In genomic region chr2:33011406-33011805, GRCh38 we compare ENCODE assay signal across 19 cellular contexts.
DNase-seq lines count a peak whose midpoint lies in the region; ATAC-seq, FAIRE-seq and TF ChIP-seq lines count a peak whose summit lies in the region.
"Had no signal": no experiment of that assay in that cellular context is flagged by ENCODE, and none has a peak within 500 bp of the region (broad histone marks: within the 10 kb centered on the region; RNA-seq: fewer than 3 reads in every experiment).

No MANE protein-coding gene starts in this region.

- no peaks in the 10 kb centered on the region for H3K9me2 ChIP-seq in SK-N-SH

- H3K27ac Mint-ChIP-seq in neural crest cell (ENCODE audit: unreplicated experiment) (peak overlapping the region; percentile 32), natural killer cell (no peak overlapping the region)
- H3K27ac Mint-ChIP-seq in activated CD8-positive, alpha-beta memory T cell treated with anti-CD3 and anti-CD28 coated beads, Interleukin-2, amount 10 ng/mL, durations not matched to agents 7 days and 5 days = no peak overlapping the region
- H3K27ac Mint-ChIP-seq: CD14-positive monocyte; CD4-positive, alpha-beta memory T cell; GM23338 had no signal

- H3K4me3 ChIP-seq in SK-N-SH (ENCODE audit: low read depth in 2 of 2, low read length in 1 of 2) (no peak overlapping the region), endothelial cell of umbilical vein (replicated peaks in 1 of 3; ENCODE audit: insufficient read depth in 1 of 3, low read depth in 1 of 3, low read length in 3 of 3) (no peak overlapping the region)
- H3K4me3 ChIP-seq: A549, BLaER1, GM23338 had no signal

- 97% methylated on average over 2 of the region's 2 CpGs for WGBS in SK-N-SH (ENCODE audit: low lambda C conversion rate)

- DNase-seq in SK-N-SH = no peak
- peak; percentile 31 for DNase-seq in NCI-H82 treated with DMSO at 0.1 percent for 48 hours (lab: John Stamatoyannopoulos, UW; ENCODE audit: unreplicated experiment)
- no peak for DNase-seq in endothelial cell of umbilical vein (ENCODE audit: low read depth, low spot score)
- DNase-seq in neural crest cell (ENCODE audit: low read depth, low spot score) = no peak
- no peak for DNase-seq in activated CD8-positive, alpha-beta memory T cell treated with anti-CD3 and anti-CD28 coated beads, Interleukin-2, amount 10 ng/mL, durations not matched to agents 7 days and 5 days
- no peak for DNase-seq in NCI-H510A (lab: John Stamatoyannopoulos, UW)
- DNase-seq in natural killer cell = no peak
- DNase-seq: DMS153, DMS79, GDM1, HCEC 1CT had no signal

- H3K9me3 Mint-ChIP-seq in neural crest cell (no peaks in the 10 kb centered on the region), natural killer cell (no peaks in the 10 kb centered on the region)
- no peaks in the 10 kb centered on the region for H3K9me3 Mint-ChIP-seq in activated CD8-positive, alpha-beta memory T cell treated with anti-CD3 and anti-CD28 coated beads, Interleukin-2, amount 10 ng/mL, durations not matched to agents 7 days and 5 days (ENCODE audit: low read depth)
- H3K9me3 Mint-ChIP-seq: CD4-positive, alpha-beta memory T cell; GM23338 had no signal

- H4K20me1 ChIP-seq in SK-N-SH (ENCODE audit: insufficient read depth) (no peaks in the 10 kb centered on the region), endothelial cell of umbilical vein (replicated peaks; ENCODE audit: control insufficient read depth, extremely low read depth, insufficient read depth, low read length) (no peaks in the 10 kb centered on the region)
- H4K20me1 ChIP-seq: BLaER1 had no signal

- intact Hi-C loops in endothelial cell of umbilical vein (cut with micrococcal nuclease) (no loop called here), natural killer cell (cut with micrococcal nuclease) (no loop called here)

- peaks cover 9% of the 10 kb centered on the region for H3F3A ChIP-seq in SK-N-SH (replicated peaks; ENCODE audit: insufficient read depth)

- CTCF ChIA-PET in SK-N-SH (lab: Yijun Ruan, JAX) (no interaction called here), endothelial cell of umbilical vein (lab: Charles Lee) (interaction anchor here (1.8 kb wide), 1 partner anchor 9 kb away, joined by 7 read pairs; no protein-coding TSS in a partner anchor)
- CTCF ChIA-PET in activated CD8-positive, alpha-beta memory T cell treated with anti-CD3 and anti-CD28 coated beads, Interleukin-2, amount 10 ng/mL, durations not matched to agents 7 days and 5 days (lab: Charles Lee) = no interaction called here

- H3K9ac ChIP-seq in SK-N-SH = no peak overlapping the region
- H3K9ac ChIP-seq in endothelial cell of umbilical vein (replicated peaks; ENCODE audit: extremely low read depth, insufficient read depth, low read length) = no peak overlapping the region
- H3K9ac ChIP-seq: BLaER1 had no signal

- no peak for TF ChIP-seq RAD21 in SK-N-SH (IDR thresholded peaks at IDR 0.05; ENCODE audit: low read length)

- H3K4me3 Mint-ChIP-seq in neural crest cell (no peak overlapping the region), natural killer cell (no peak overlapping the region)
- H3K4me3 Mint-ChIP-seq in activated CD8-positive, alpha-beta memory T cell treated with anti-CD3 and anti-CD28 coated beads, Interleukin-2, amount 10 ng/mL, durations not matched to agents 7 days and 5 days = no peak overlapping the region
- H3K4me3 Mint-ChIP-seq: CD14-positive monocyte; CD4-positive, alpha-beta memory T cell; GM23338 had no signal

- no peaks in the 10 kb centered on the region for H3K9me1 ChIP-seq in endothelial cell of umbilical vein (replicated peaks; ENCODE audit: control insufficient read depth, extremely low read depth, insufficient read depth, low read length)

- H3K4me1 Mint-ChIP-seq in neural crest cell (peaks cover 15% of the 10 kb centered on the region), natural killer cell (no peaks in the 10 kb centered on the region)
- no peaks in the 10 kb centered on the region for H3K4me1 Mint-ChIP-seq in activated CD8-positive, alpha-beta memory T cell treated with anti-CD3 and anti-CD28 coated beads, Interleukin-2, amount 10 ng/mL, durations not matched to agents 7 days and 5 days
- H3K4me1 Mint-ChIP-seq: CD14-positive monocyte; CD4-positive, alpha-beta memory T cell had no signal

- TF ChIP-seq CTCF in SK-N-SH (IDR thresholded peaks at IDR 0.05) (no peak), endothelial cell of umbilical vein (IDR thresholded peaks at IDR 0.05; ENCODE audit: extremely low read depth in 1 of 2, insufficient read depth in 1 of 2, low read depth in 1 of 2, low read length in 2 of 2) (no peak), neural crest cell (conservative IDR thresholded peaks at IDR 0.05) (no peak), natural killer cell (IDR thresholded peaks at IDR 0.05) (no peak)

- POLR2A ChIA-PET in SK-N-SH (lab: Yijun Ruan, JAX) = no interaction called here
- POLR2A ChIA-PET in endothelial cell of umbilical vein (lab: Charles Lee) = no interaction called here

- H2AFZ ChIP-seq in SK-N-SH (ENCODE audit: low read depth) = no peak overlapping the region
- no peak overlapping the region for H2AFZ ChIP-seq in endothelial cell of umbilical vein (ENCODE audit: low read depth, low read length)
- H2AFZ ChIP-seq: GM23338 had no signal

- H3K36me3 Mint-ChIP-seq in neural crest cell (ENCODE audit: low read depth) = no peaks in the 10 kb centered on the region
- H3K36me3 Mint-ChIP-seq in activated CD8-positive, alpha-beta memory T cell treated with anti-CD3 and anti-CD28 coated beads, Interleukin-2, amount 10 ng/mL, durations not matched to agents 7 days and 5 days = no peaks in the 10 kb centered on the region
- H3K36me3 Mint-ChIP-seq in natural killer cell = no peaks in the 10 kb centered on the region
- H3K36me3 Mint-ChIP-seq: CD14-positive monocyte; CD4-positive, alpha-beta memory T cell had no signal

- no peaks in the 10 kb centered on the region for H3K27me3 ChIP-seq in SK-N-SH (ENCODE audit: insufficient read depth)
- H3K27me3 ChIP-seq in endothelial cell of umbilical vein (ENCODE audit: control insufficient read depth in 2 of 2, insufficient read depth in 2 of 2, low read length in 2 of 2) = no peaks in the 10 kb centered on the region
- H3K27me3 ChIP-seq: BLaER1 had no signal

- ATAC-seq in SK-N-SH treated with all-trans-retinoic acid at 6 μM for 48 hours (no peak), natural killer cell (no peak)
- no peak for ATAC-seq in activated CD8-positive, alpha-beta memory T cell treated with anti-CD3 and anti-CD28 coated beads, Interleukin-2, amount 10 ng/mL, durations not matched to agents 7 days and 5 days
- ATAC-seq: A549, GM23338 had no signal

- TF ChIP-seq EP300 in SK-N-SH (IDR thresholded peaks at IDR 0.05; ENCODE audit: borderline replicate concordance in 1 of 2, low read depth in 1 of 2, low read length in 1 of 2) = no peak

- H3K4me1 ChIP-seq in SK-N-SH (ENCODE audit: control insufficient read depth in 1 of 2, insufficient read depth in 2 of 2, low read depth in 1 of 2, low read length in 1 of 2) (no peaks in the 10 kb centered on the region), endothelial cell of umbilical vein (ENCODE audit: control insufficient read depth, extremely low read depth, insufficient read depth, low read length) (peaks cover 19% of the 10 kb centered on the region)
- H3K4me1 ChIP-seq: BLaER1 had no signal

- no TSS peak for BruUV-seq in endothelial cell of umbilical vein (replicated peaks; lab: Mats Ljungman, UMichigan)

- H3K4me2 ChIP-seq in SK-N-SH (no peak overlapping the region), endothelial cell of umbilical vein (ENCODE audit: insufficient read depth, low read length) (no peak overlapping the region)
- H3K4me2 ChIP-seq: BLaER1, GM23338 had no signal

- FAIRE-seq in endothelial cell of umbilical vein (lab: Jason Lieb, UNC) = peak; percentile 38
- FAIRE-seq: A549 had no signal

- H3K27ac ChIP-seq in SK-N-SH (ENCODE audit: low read depth in 2 of 2, low read length in 1 of 2) (no peak overlapping the region), endothelial cell of umbilical vein (ENCODE audit: insufficient read depth, low read depth, low read length) (no peak overlapping the region)
- H3K27ac ChIP-seq: 22Rv1, BLaER1, HL-60 had no signal

- H3K27me3 Mint-ChIP-seq in neural crest cell (ENCODE audit: low read depth) = no peaks in the 10 kb centered on the region
- H3K27me3 Mint-ChIP-seq in activated CD8-positive, alpha-beta memory T cell treated with anti-CD3 and anti-CD28 coated beads, Interleukin-2, amount 10 ng/mL, durations not matched to agents 7 days and 5 days = peaks cover 2% of the 10 kb centered on the region
- H3K27me3 Mint-ChIP-seq in natural killer cell (ENCODE audit: low read depth in 2 of 2) = peaks cover 0 to 2% of the 10 kb centered on the region in 2 donors

- no peak for TF ChIP-seq POLR2A in endothelial cell of umbilical vein (IDR thresholded peaks at IDR 0.05; ENCODE audit: low read depth, low read length)

- dilution Hi-C loops in endothelial cell of umbilical vein (cut with MboI; ENCODE audit: extremely low pct_ligation_motif_present, low sequenced_read_pairs) = no loop called here

- H3K79me2 ChIP-seq in SK-N-SH (ENCODE audit: insufficient read depth) = no peaks in the 10 kb centered on the region
- peaks cover 3% of the 10 kb centered on the region for H3K79me2 ChIP-seq in endothelial cell of umbilical vein (ENCODE audit: control insufficient read depth, insufficient read depth, low read length)

- H3K9me3 ChIP-seq in SK-N-SH (no peaks in the 10 kb centered on the region), endothelial cell of umbilical vein (replicated peaks; ENCODE audit: control insufficient read depth, insufficient read depth, low read length) (no peaks in the 10 kb centered on the region)
- H3K9me3 ChIP-seq: A549, BLaER1 had no signal

- no peaks in the 10 kb centered on the region for H3K36me3 ChIP-seq in SK-N-SH (replicated peaks in 1 of 2; ENCODE audit: control insufficient read depth in 1 of 2, insufficient read depth in 2 of 2, low read length in 1 of 2)
- no peaks in the 10 kb centered on the region for H3K36me3 ChIP-seq in endothelial cell of umbilical vein (ENCODE audit: control insufficient read depth in 2 of 2, extremely low read depth in 1 of 2, insufficient read depth in 2 of 2, low read length in 2 of 2)
- H3K36me3 ChIP-seq: BLaER1 had no signal

TF ChIP-seq in SK-N-SH treated with all-trans-retinoic acid at 6 μM for 48 hours, 23 proteins besides CTCF, POLR2A, EP300 and RAD21 (continues in another document):
- TF ChIP-seq ISL1 (CRISPR knock-in tag; IDR thresholded peaks at IDR 0.05) (peak; percentile 19; the same call in 1 of the 2 replicates), GLIS3 (CRISPR knock-in tag; IDR thresholded peaks at IDR 0.05) (no peak), TCF4 (CRISPR knock-in tag; IDR thresholded peaks at IDR 0.05; ENCODE audit: borderline replicate concordance) (no peak)

TF ChIP-seq in endothelial cell of umbilical vein, 7 proteins besides CTCF, POLR2A, EP300 and RAD21 (continues in another document):
- TF ChIP-seq MAX (IDR thresholded peaks at IDR 0.05; ENCODE audit: insufficient read depth, insufficient read length) (no peak), POLR2AphosphoS5 (IDR thresholded peaks at IDR 0.05; ENCODE audit: insufficient read depth, low read depth, low read length) (no peak), EZH2 (IDR thresholded peaks at IDR 0.05; ENCODE audit: borderline replicate concordance, low read depth, low read length, severe bottlenecking) (no peak)
